In the genomic region with DNA sequence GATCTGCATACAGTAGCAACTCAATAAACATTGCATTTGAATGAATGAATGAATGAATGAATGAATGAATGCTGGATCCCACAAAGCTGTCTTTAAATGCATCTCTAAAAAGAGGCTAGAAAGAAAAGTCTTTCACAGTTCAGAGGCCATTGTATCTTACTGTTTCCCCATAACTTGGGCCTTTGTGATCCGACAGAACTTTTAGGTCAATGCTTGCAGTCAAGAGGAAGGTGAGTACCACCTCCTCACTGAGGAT, we compare ENCODE assay signal across 28 cellular contexts.
"Had no signal": no experiment of that assay in that cellular context is flagged by ENCODE, and none has a peak within 500 bp of the region (broad histone marks: within the 10 kb centered on the region; RNA-seq: fewer than 3 reads in every experiment).

No MANE protein-coding gene starts in this region.

- ATAC-seq: esophagus mucosa; heart right ventricle; left colon; left ventricle myocardium superior; lower lobe of right lung; naive thymus-derived CD8-positive, alpha-beta T cell; stimulated activated effector memory CD8-positive, alpha-beta T cell treated with anti-CD3 and anti-CD28 coated beads, Interleukin-12 subunit alpha, Interleukin-12 subunit beta, amount 100 ng/mL, for 72 hours had no signal

- H3K4me3 Mint-ChIP-seq: dendritic cell treated with granulocyte-macrophage colony-stimulating factor and Interleukin-4, amounts not matched to agents 40 ng/mL and 50 ng/mL, for 4 days; endodermal cell; nephron progenitor cell; stimulated activated effector memory CD8-positive, alpha-beta T cell treated with anti-CD3 and anti-CD28 coated beads, Interleukin-12 subunit alpha, Interleukin-12 subunit beta, amount 100 ng/mL, for 72 hours; type B pancreatic cell had no signal

- H3K4me3 ChIP-seq: colonic mucosa, heart right ventricle, lower lobe of right lung, prostate gland, right atrium auricular region, sigmoid colon, testis, tibial artery had no signal

- H3K27ac ChIP-seq: colonic mucosa, epithelial cell of prostate, heart right ventricle, lower lobe of right lung, prostate gland, testis, tibial artery had no signal

- H3K4me1 ChIP-seq: prostate gland, right atrium auricular region, testis had no signal

- H3K36me3 ChIP-seq: colonic mucosa, heart right ventricle, lower lobe of right lung, prostate gland, right atrium auricular region, sigmoid colon, tibial artery had no signal

- H3K9me3 ChIP-seq: colonic mucosa, heart right ventricle, lower lobe of right lung, prostate gland, right atrium auricular region, sigmoid colon, testis, tibial artery had no signal

- DNase-seq: colonic mucosa; effector CD8-positive, alpha-beta T cell; foreskin fibroblast; glutamatergic neuron; heart right ventricle; hippocampal formation; left colon; left ventricle myocardium superior; lower lobe of right lung; naive thymus-derived CD8-positive, alpha-beta T cell; nephron progenitor cell; nucleus accumbens; stimulated activated CD4-positive, alpha-beta T cell treated with anti-CD3 and anti-CD28 coated beads, Interleukin-2, amount 100 ng/mL, for 24 hours; stimulated activated CD4-positive, alpha-beta T cell treated with anti-CD3 and anti-CD28 coated beads, Interleukin-4, amount 100 ng/mL, for 24 hours; stimulated activated naive CD4-positive, alpha-beta T cell treated with Interleukin-2 at 50 U/mL for 16 hours; substantia nigra; testis; tibial artery had no signal

- H3K36me3 Mint-ChIP-seq: naive thymus-derived CD8-positive, alpha-beta T cell; stimulated activated effector memory CD8-positive, alpha-beta T cell treated with anti-CD3 and anti-CD28 coated beads, Interleukin-12 subunit alpha, Interleukin-12 subunit beta, amount 100 ng/mL, for 72 hours had no signal

- H3K27me3 ChIP-seq: colonic mucosa, right atrium auricular region, sigmoid colon, testis, tibial artery had no signal

- H3K27ac Mint-ChIP-seq: dendritic cell treated with granulocyte-macrophage colony-stimulating factor and Interleukin-4, amounts not matched to agents 40 ng/mL and 50 ng/mL, for 4 days; endodermal cell; nephron progenitor cell; stimulated activated effector memory CD8-positive, alpha-beta T cell treated with anti-CD3 and anti-CD28 coated beads, Interleukin-12 subunit alpha, Interleukin-12 subunit beta, amount 100 ng/mL, for 72 hours; type B pancreatic cell had no signal

- FAIRE-seq: islet of Langerhans had no signal

- H3K9me3 Mint-ChIP-seq: dendritic cell treated with granulocyte-macrophage colony-stimulating factor and Interleukin-4, amounts not matched to agents 40 ng/mL and 50 ng/mL, for 4 days; endodermal cell; naive thymus-derived CD8-positive, alpha-beta T cell; nephron progenitor cell; stimulated activated effector memory CD8-positive, alpha-beta T cell treated with anti-CD3 and anti-CD28 coated beads, Interleukin-12 subunit alpha, Interleukin-12 subunit beta, amount 100 ng/mL, for 72 hours; type B pancreatic cell had no signal

- H3K27me3 Mint-ChIP-seq: naive thymus-derived CD8-positive, alpha-beta T cell had no signal
